In genomic region chr5:179558912-179559279, GRCh38 we compare ENCODE assay signal across 8 cellular contexts. TPM values are rescaled to one million over a fixed set of nuclear protein-coding genes. Genes with fewer than 3 reads are reported as not detected.
DNase-seq lines count a peak whose midpoint lies in the region; ATAC-seq and TF ChIP-seq lines count a peak whose summit lies in the region.

No MANE protein-coding gene starts in this region.

- H3K9me2 ChIP-seq in neural cell (ENCODE audit: insufficient read depth, low read length): no peaks in the 10 kb centered on the region

- TF ChIP-seq CTCF in WI38 (IDR thresholded peaks at IDR 0.05; ENCODE audit: low read depth, low read length) (no peak), fibroblast of lung (conservative IDR thresholded peaks at IDR 0.05 in 1 of 2, IDR thresholded peaks at IDR 0.05 in 1 of 2; ENCODE audit: low read depth in 1 of 2, low read length in 2 of 2) (no peak), neural cell (IDR thresholded peaks at IDR 0.05; ENCODE audit: poor library complexity, severe bottlenecking) (no peak)

- DNase-seq in ELF-1 (ENCODE audit: low read depth, low spot score) (peak; percentile 79), fibroblast of lung (ENCODE audit: low read depth in 2 of 2) (peak; percentile 38 to 43), mesenteric fat pad (ENCODE audit: low spot score) (no peak), NCI-H187 treated with DMSO at 0.1 percent for 48 hours (lab: John Stamatoyannopoulos, UW) (no peak)

- peak overlapping the region; percentile 77 for H3K4me2 ChIP-seq in fibroblast of lung (ENCODE audit: extremely low read depth, insufficient read depth, low read length)
- peak overlapping the region; percentile 91 for H3K4me2 ChIP-seq in neural cell (ENCODE audit: low read length)

- H3K9me3 ChIP-seq in KOPT-K1 (ENCODE audit: insufficient read depth, low read length, poor library complexity, severe bottlenecking): no peaks in the 10 kb centered on the region
- no peaks in the 10 kb centered on the region for H3K9me3 ChIP-seq in fibroblast of lung (ENCODE audit: control insufficient read depth, insufficient read depth, low read depth, low read length)
- H3K9me3 ChIP-seq in neural cell (ENCODE audit: low read length): no peaks in the 10 kb centered on the region

- H2AFZ ChIP-seq in fibroblast of lung (ENCODE audit: low read length): peak overlapping the region; percentile 78
- H2AFZ ChIP-seq in neural cell (ENCODE audit: low read depth, low read length): peak overlapping the region; percentile 63

- H3F3A ChIP-seq in neural cell (ENCODE audit: insufficient read depth, low read length, poor library complexity, severe bottlenecking): no peaks in the 10 kb centered on the region

- TF ChIP-seq RAD21 in neural cell (conservative IDR thresholded peaks at IDR 0.05): no peak

- H3K9ac ChIP-seq in fibroblast of lung (ENCODE audit: insufficient read depth, low read length) (peak overlapping the region; percentile 37), neural cell (ENCODE audit: low read length) (peak overlapping the region; percentile 68)

- H3K79me2 ChIP-seq in fibroblast of lung (ENCODE audit: control insufficient read depth, insufficient read depth, low read length): peaks cover 32% of the 10 kb centered on the region
- H3K79me2 ChIP-seq in neural cell (replicated peaks; ENCODE audit: insufficient read depth, low read length): peaks cover 39% of the 10 kb centered on the region

- H4K20me1 ChIP-seq in fibroblast of lung (ENCODE audit: control insufficient read depth, extremely low read depth, insufficient read depth, low read length) (no peaks in the 10 kb centered on the region), neural cell (ENCODE audit: insufficient read depth) (no peaks in the 10 kb centered on the region)

- H3K27me3 ChIP-seq in fibroblast of lung (ENCODE audit: control insufficient read depth, insufficient read depth, low read length): no peaks in the 10 kb centered on the region
- no peaks in the 10 kb centered on the region for H3K27me3 ChIP-seq in neural cell (ENCODE audit: insufficient read depth, low read depth, low read length)

- H3K27ac ChIP-seq in KOPT-K1 (ENCODE audit: low read depth, low read length, poor library complexity, severe bottlenecking) (peak overlapping the region; percentile 46), fibroblast of lung (ENCODE audit: insufficient read depth, low read length) (peak overlapping the region; percentile 69), neural cell (ENCODE audit: low read length) (peak overlapping the region; percentile 83)

- TF ChIP-seq EP300 in neural cell (conservative IDR thresholded peaks at IDR 0.05; ENCODE audit: poor library complexity, severe bottlenecking): no peak

- H3K4me1 ChIP-seq in fibroblast of lung (ENCODE audit: control insufficient read depth, extremely low read depth, insufficient read depth, low read length): peaks cover 3% of the 10 kb centered on the region

- no peak for ATAC-seq in GM18909 (IDR thresholded peaks at IDR 0.05; ENCODE audit: poor library complexity, unreplicated experiment)

- H3K36me3 ChIP-seq in KOPT-K1 (ENCODE audit: insufficient read depth, low read length): peaks cover 36% of the 10 kb centered on the region
- H3K36me3 ChIP-seq in fibroblast of lung (ENCODE audit: control insufficient read depth, insufficient read depth, low read length): peaks cover 5% of the 10 kb centered on the region
- peaks cover 4% of the 10 kb centered on the region for H3K36me3 ChIP-seq in neural cell (ENCODE audit: insufficient read depth, low read length)

- H3K4me3 ChIP-seq in WI38 (ENCODE audit: low read depth, low read length) (peak overlapping the region; percentile 59), fibroblast of lung (replicated peaks in 1 of 4; ENCODE audit: control extremely low read depth in 1 of 4, insufficient read depth in 1 of 4, low read depth in 3 of 4, low read length in 4 of 4) (peak overlapping the region; percentile 50 to 81 (median 66)), neural cell (ENCODE audit: low read length) (peak overlapping the region; percentile 80)

TF ChIP-seq in neural cell, 6 proteins besides CTCF, POLR2A, EP300 and RAD21:
- TF ChIP-seq, protein P1, sequence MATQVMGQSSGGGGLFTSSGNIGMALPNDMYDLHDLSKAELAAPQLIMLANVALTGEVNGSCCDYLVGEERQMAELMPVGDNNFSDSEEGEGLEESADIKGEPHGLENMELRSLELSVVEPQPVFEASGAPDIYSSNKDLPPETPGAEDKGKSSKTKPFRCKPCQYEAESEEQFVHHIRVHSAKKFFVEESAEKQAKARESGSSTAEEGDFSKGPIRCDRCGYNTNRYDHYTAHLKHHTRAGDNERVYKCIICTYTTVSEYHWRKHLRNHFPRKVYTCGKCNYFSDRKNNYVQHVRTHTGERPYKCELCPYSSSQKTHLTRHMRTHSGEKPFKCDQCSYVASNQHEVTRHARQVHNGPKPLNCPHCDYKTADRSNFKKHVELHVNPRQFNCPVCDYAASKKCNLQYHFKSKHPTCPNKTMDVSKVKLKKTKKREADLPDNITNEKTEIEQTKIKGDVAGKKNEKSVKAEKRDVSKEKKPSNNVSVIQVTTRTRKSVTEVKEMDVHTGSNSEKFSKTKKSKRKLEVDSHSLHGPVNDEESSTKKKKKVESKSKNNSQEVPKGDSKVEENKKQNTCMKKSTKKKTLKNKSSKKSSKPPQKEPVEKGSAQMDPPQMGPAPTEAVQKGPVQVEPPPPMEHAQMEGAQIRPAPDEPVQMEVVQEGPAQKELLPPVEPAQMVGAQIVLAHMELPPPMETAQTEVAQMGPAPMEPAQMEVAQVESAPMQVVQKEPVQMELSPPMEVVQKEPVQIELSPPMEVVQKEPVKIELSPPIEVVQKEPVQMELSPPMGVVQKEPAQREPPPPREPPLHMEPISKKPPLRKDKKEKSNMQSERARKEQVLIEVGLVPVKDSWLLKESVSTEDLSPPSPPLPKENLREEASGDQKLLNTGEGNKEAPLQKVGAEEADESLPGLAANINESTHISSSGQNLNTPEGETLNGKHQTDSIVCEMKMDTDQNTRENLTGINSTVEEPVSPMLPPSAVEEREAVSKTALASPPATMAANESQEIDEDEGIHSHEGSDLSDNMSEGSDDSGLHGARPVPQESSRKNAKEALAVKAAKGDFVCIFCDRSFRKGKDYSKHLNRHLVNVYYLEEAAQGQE (IDR thresholded peaks at IDR 0.05; ENCODE audit: borderline replicate concordance): no peak
- no peak for TF ChIP-seq TAF1 (IDR thresholded peaks at IDR 0.05; ENCODE audit: low read depth)
- no peak for TF ChIP-seq SMC3 (conservative IDR thresholded peaks at IDR 0.05; ENCODE audit: poor library complexity)
- TF ChIP-seq MXI1 (conservative IDR thresholded peaks at IDR 0.05; ENCODE audit: poor library complexity, severe bottlenecking): no peak
- TF ChIP-seq EZH2 (IDR thresholded peaks at IDR 0.05; ENCODE audit: borderline replicate concordance, insufficient read depth, low read length, poor library complexity, severe bottlenecking): no peak
- no peak for TF ChIP-seq POLR2AphosphoS5 (IDR thresholded peaks at IDR 0.05)
TF ChIP-seq in neural cell: peak in this region for 0.

RNA-seq across cellular contexts. Expression of gene RUFY1, which starts 8.5 kb away (rescaled TPM):
- total RNA-seq in fibroblast of lung (77.8 and 78.3 TPM in 2 replicates), mesenteric fat pad (40.9 TPM)
- polyA plus RNA-seq in fibroblast of lung (32.2 and 32.8 TPM in 2 replicates), neural cell (31.3 and 36.2 TPM in 2 replicates)
- 33.9 and 34.5 TPM in 2 replicates for polyA plus RNA-seq in fibroblast of lung (2012)
- polyA minus RNA-seq in fibroblast of lung (ENCODE audit: low replicate concordance) (10.6 and 12.0 TPM in 2 replicates), neural cell (47.7 and 49.2 TPM in 2 replicates)

Comparison
In these comparisons a context has a peak if more than half of its experiments do, and no peak if none do; other contexts are left out.
1. DNase-seq: peak in ELF-1 (single experiment) and fibroblast of lung (2 of 2); none in mesenteric fat pad (single experiment) and NCI-H187 treated with DMSO at 0.1 percent for 48 hours (single experiment).
2. Peak in every context shown above with its lines, with median percentiles within 50 percentile points of each other: H3K27ac ChIP-seq and H3K4me3 ChIP-seq.